ENCODE assay signal across 21 cellular contexts in the genomic region with DNA sequence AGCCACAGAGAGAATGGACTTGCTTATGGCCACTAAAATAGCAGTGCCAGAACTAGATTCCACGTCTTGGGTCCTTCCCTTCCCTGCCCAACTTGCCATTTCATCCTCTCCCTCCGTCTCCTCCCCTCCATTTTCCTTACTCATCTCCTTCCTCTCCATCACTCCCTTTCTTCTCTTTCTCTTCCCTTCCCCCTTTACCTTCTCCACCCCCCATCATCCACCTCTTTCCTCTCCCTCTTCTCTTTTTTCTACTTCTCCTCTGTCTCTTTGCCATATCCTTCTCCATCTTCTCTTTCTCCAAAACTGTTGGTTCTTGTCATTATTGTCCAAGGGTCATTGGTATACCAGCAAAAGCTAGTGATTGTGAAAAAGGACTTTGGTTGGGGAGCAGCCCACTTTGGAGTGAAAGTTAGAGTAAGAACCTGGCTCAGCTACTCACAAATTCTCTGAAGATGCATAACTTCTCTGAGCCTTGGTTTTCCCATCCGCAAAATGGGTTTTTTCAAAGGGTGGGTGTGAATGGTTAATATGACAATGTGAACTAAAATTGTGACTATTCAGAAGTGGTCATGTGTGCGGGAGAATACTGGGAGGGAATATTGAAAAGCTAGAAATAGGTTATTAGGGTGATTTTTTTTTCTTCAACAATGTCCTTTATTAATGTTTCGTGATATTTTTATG.
"Had no signal": no experiment of that assay in that cellular context is flagged by ENCODE, and none has a peak within 500 bp of the region (broad histone marks: within the 10 kb centered on the region; RNA-seq: fewer than 3 reads in every experiment).

No MANE protein-coding gene starts in this region.

- H3K9me3 ChIP-seq: left lung, ovary, psoas muscle, spleen, suprapubic skin, thyroid gland, vagina had no signal

- H3K27me3 ChIP-seq: ovary, spleen, suprapubic skin, thyroid gland, vagina had no signal

- FAIRE-seq: keratinocyte had no signal

- H3K4me1 ChIP-seq: left lung, psoas muscle, spleen, suprapubic skin, thyroid gland, vagina had no signal

- ATAC-seq: left lung; naive thymus-derived CD4-positive, alpha-beta T cell; psoas muscle; right cardiac atrium; stimulated activated naive CD8-positive, alpha-beta T cell treated with anti-CD3 and anti-CD28 coated beads, Interleukin-15, amount 100 ng/mL, for 72 hours had no signal

- H3K36me3 ChIP-seq: left lung, ovary, spleen, suprapubic skin, thyroid gland, vagina had no signal

- DNase-seq: cortex of kidney; effector CD4-positive, alpha-beta T cell; left lung; mesendoderm; midbrain; naive thymus-derived CD4-positive, alpha-beta T cell; occipital lobe; ovary; posterior cingulate gyrus; psoas muscle; right cardiac atrium; spleen; stimulated activated CD4-positive, alpha-beta T cell treated with anti-CD3 and anti-CD28 coated beads, Interleukin-4, amount 100 ng/mL, for 4 hours; stimulated activated naive CD4-positive, alpha-beta T cell; stimulated activated naive CD8-positive, alpha-beta T cell treated with anti-CD3 and anti-CD28 coated beads, Interleukin-15, amount 100 ng/mL, for 72 hours; thyroid gland; trophoblast cell had no signal

- H3K27ac ChIP-seq: left lung, ovary, psoas muscle, skin epidermis, spleen, suprapubic skin, thyroid gland, vagina had no signal

- H3K4me3 ChIP-seq: left lung, ovary, psoas muscle, skin epidermis, spleen, suprapubic skin, thyroid gland, vagina had no signal
